ENCODE assay signal across 8 cellular contexts in genomic region chr12:112409064-112409905, GRCh38. TPM values are rescaled to one million over a fixed set of nuclear protein-coding genes. Genes with fewer than 3 reads are reported as not detected.
DNase-seq lines count a peak whose midpoint lies in the region; ATAC-seq, FAIRE-seq and TF ChIP-seq lines count a peak whose summit lies in the region.

TSS of gene RPL6 (minus strand) at chr12:112409605. CDS start at chr12:112408656, 949 bp downstream.

- peak; percentile 81 for ATAC-seq in GM18909 (IDR thresholded peaks at IDR 0.05; ENCODE audit: poor library complexity, unreplicated experiment)
- peak; percentile 90 for ATAC-seq in HG03280 (IDR thresholded peaks at IDR 0.05; ENCODE audit: unreplicated experiment)

- intact Hi-C loops in kidney (cut with DNase I): no loop called here

- H3K27me3 ChIP-seq in AG04450 (ENCODE audit: control insufficient read depth, insufficient read depth, low read length): no peaks in the 10 kb centered on the region

- H3K4me1 ChIP-seq in kidney (ENCODE audit: control insufficient read depth in 1 of 2, insufficient read depth in 1 of 2, low read depth in 1 of 2, low read length in 2 of 2): peaks cover 5 to 11% of the 10 kb centered on the region in 2 donors

- H3K9me3 ChIP-seq in AG04450 (ENCODE audit: control insufficient read depth, insufficient read depth, low read length) (no peaks in the 10 kb centered on the region; the same call in 1 of the 2 replicates), kidney (ENCODE audit: control insufficient read depth in 1 of 2, low read length in 2 of 2) (no peaks in the 10 kb centered on the region)

- peak within 1 kb of the TSS; percentile 85 to 99 for H3K9ac ChIP-seq in kidney (ENCODE audit: low read length in 2 of 2)

- H3K27ac ChIP-seq in AG04450 (ENCODE audit: low read depth, low read length) (peak within 1 kb of the TSS; percentile 92), kidney (ENCODE audit: low read depth in 2 of 2, low read length in 2 of 2) (peak within 1 kb of the TSS; percentile 85 to 93)

- CTCF ChIA-PET in AG04450 (lab: Charles Lee): no interaction called here

- TF ChIP-seq CTCF in AG04450 (IDR thresholded peaks at IDR 0.05; ENCODE audit: low read depth, low read length) (no peak), kidney (IDR thresholded peaks at IDR 0.05; ENCODE audit: borderline replicate concordance, extremely low read depth, insufficient read depth) (no peak)

- H3K4me3 ChIP-seq in AG04450 (ENCODE audit: low read depth, low read length): peak within 1 kb of the TSS; percentile 93
- peak within 1 kb of the TSS; percentile 93 to 97 for H3K4me3 ChIP-seq in kidney (ENCODE audit: low read length in 2 of 2)

- H3K36me3 ChIP-seq in kidney (ENCODE audit: control insufficient read depth in 1 of 2, insufficient read depth in 2 of 2, low read length in 2 of 2): peaks cover 20 to 32% of the 10 kb centered on the region in 2 donors

- POLR2A ChIA-PET in AG04450 (lab: Yijun Ruan, JAX): interaction anchor here (0.9 kb wide), 1 partner anchor 9 kb away, joined by 5 read pairs; the partner anchor contains the start of gene PTPN11

- peak; percentile 80 for DNase-seq in AG04450 (ENCODE audit: low read depth, low spot score)
- DNase-seq in NCI-H446 (lab: John Stamatoyannopoulos, UW): peak; percentile 87 to 94
- DNase-seq in activated CD4-positive, CD25-positive, alpha-beta regulatory T cell treated with anti-CD3 and anti-CD28 coated beads, Interleukin-2, amount 50 U/mL, for 72 hours: peak; percentile 73
- peak; percentile 92 for DNase-seq in cerebellum (ENCODE audit: low spot score)
- peak; percentile 82 for DNase-seq in kidney
- peak; percentile 37 to 55 for DNase-seq in stimulated activated CD4-positive, alpha-beta T cell treated with anti-CD3 and anti-CD28 coated beads, Interleukin-15, amount 100 ng/mL, for 1 hour (ENCODE audit: low read depth in 1 of 2, low spot score in 1 of 2)

- FAIRE-seq in kidney (lab: Jason Lieb, UNC): no peak

RNA-seq across cellular contexts. Expression of gene RPL6, which starts in this region (rescaled TPM):
- polyA plus RNA-seq in AG04450 (2011; rRNA removed) (2,254 and 2,667 TPM in 2 replicates), kidney (ENCODE audit: insufficient read depth, low read depth, low replicate concordance) (1,525 TPM)
- polyA minus RNA-seq in AG04450 (2011; rRNA and poly(A)+ RNA removed): 450 and 502 TPM in 2 replicates
- total RNA-seq in cerebellum (582 TPM), kidney (966 TPM)

Comparison
In these comparisons a context has a peak if more than half of its experiments do, and no peak if none do; other contexts are left out.
1. Peak in every context shown above with its lines: DNase-seq, ATAC-seq, H3K4me3 ChIP-seq and H3K27ac ChIP-seq.